ENCODE assay signal across 10 cellular contexts in genomic region chr20:49956689-49957443, GRCh38.
DNase-seq lines count a peak whose midpoint lies in the region; ATAC-seq lines count a peak whose summit lies in the region.
"Had no signal": no experiment of that assay in that cellular context is flagged by ENCODE, and none has a peak within 500 bp of the region (broad histone marks: within the 10 kb centered on the region; RNA-seq: fewer than 3 reads in every experiment).

No MANE protein-coding gene starts in this region.

- DNase-seq in KBM-7 (peak; percentile 53), NOMO-1 treated with DMSO at 0.1 percent for 48 hours (lab: John Stamatoyannopoulos, UW; ENCODE audit: unreplicated experiment) (peak; percentile 37), posterior cingulate gyrus (peak; percentile 65 to 98 (median 84)), OCI-M2 (lab: John Stamatoyannopoulos, UW; ENCODE audit: unreplicated experiment) (no peak), NCI-H1048 (lab: John Stamatoyannopoulos, UW) (no peak)
- DNase-seq in effector memory CD8-positive, alpha-beta T cell: no peak
- DNase-seq in activated CD8-positive, alpha-beta memory T cell treated with anti-CD3 and anti-CD28 coated beads, Interleukin-2, amount 50 U/mL, for 4 hours: no peak
- DNase-seq: COR-L47, NCI-H446, T1000 had no signal

- no peak overlapping the region for H3K4me3 Mint-ChIP-seq in effector memory CD8-positive, alpha-beta T cell

- H3K36me3 Mint-ChIP-seq in effector memory CD8-positive, alpha-beta T cell (ENCODE audit: insufficient read depth): peaks cover 53% of the 10 kb centered on the region

- peaks cover 0 to 10% of the 10 kb centered on the region in 2 donors for H3K4me1 Mint-ChIP-seq in effector memory CD8-positive, alpha-beta T cell (ENCODE audit: low read depth in 2 of 2)

- ATAC-seq in effector memory CD8-positive, alpha-beta T cell (replicated peaks): no peak

- H3K9me3 Mint-ChIP-seq in effector memory CD8-positive, alpha-beta T cell: no peaks in the 10 kb centered on the region

- H3K27ac Mint-ChIP-seq in effector memory CD8-positive, alpha-beta T cell: peak overlapping the region; percentile 9 to 68

- intact Hi-C loops in posterior cingulate gyrus (cut with DNase I): no loop called here

- H3K27me3 Mint-ChIP-seq in effector memory CD8-positive, alpha-beta T cell: no peaks in the 10 kb centered on the region

- in situ Hi-C loops in KBM-7 (cut with MboI; ENCODE audit: low pct_unique_long_range_greater_than_20kb, low sequenced_read_pairs): no loop called here

Comparison
In these comparisons a context has a peak if more than half of its experiments do, and no peak if none do; other contexts are left out.
1. DNase-seq: peak in KBM-7 (single experiment), NOMO-1 treated with DMSO at 0.1 percent for 48 hours (single experiment) and posterior cingulate gyrus (10 of 10); none in effector memory CD8-positive, alpha-beta T cell (0 of 3), OCI-M2 (single experiment), NCI-H1048 (single experiment) and activated CD8-positive, alpha-beta memory T cell treated with anti-CD3 and anti-CD28 coated beads, Interleukin-2, amount 50 U/mL, for 4 hours (single experiment).